ENCODE assay signal across 20 cellular contexts in the genomic region with DNA sequence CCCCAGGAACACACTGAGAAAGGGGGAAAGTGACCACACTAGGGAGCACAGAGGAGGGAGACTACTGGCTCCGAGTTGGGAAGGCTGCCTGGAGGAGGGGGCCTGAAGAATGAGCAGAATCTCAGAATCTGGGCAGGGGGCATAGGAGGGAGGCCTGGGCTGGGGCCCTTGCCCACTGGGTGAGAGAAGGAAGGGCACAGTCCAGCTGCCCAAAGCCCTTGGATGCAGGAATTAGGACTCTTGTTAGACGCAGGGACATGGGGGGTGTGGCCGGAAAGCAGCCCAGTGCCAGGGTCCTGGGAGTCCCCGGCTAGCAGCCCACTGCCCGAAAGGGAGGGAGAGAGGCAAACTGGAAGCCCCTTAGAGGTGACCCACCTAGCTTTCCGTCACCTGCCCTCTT. TPM values are rescaled to one million over a fixed set of nuclear protein-coding genes. Genes with fewer than 3 reads are reported as not detected.
A peak's percentile ranks its signal among the peaks of the same experiment; 100 is the strongest.
DNase-seq lines count a peak whose midpoint lies in the region; ATAC-seq and TF ChIP-seq lines count a peak whose summit lies in the region.
"Had no signal": no experiment of that assay in that cellular context is flagged by ENCODE, and none has a peak within 500 bp of the region (broad histone marks: within the 10 kb centered on the region; RNA-seq: fewer than 3 reads in every experiment).

No MANE protein-coding gene starts in this region.

- H3K4me3 Mint-ChIP-seq in natural killer cell treated with Interleukin-12 subunit alpha and Interleukin-12 subunit beta and Interleukin-15 and Interleukin-18, amount 100 ng/mL, for 72 hours: no peak overlapping the region
- no peak overlapping the region for H3K4me3 Mint-ChIP-seq in natural killer cell
- peak overlapping the region; percentile 15 to 51 for H3K4me3 Mint-ChIP-seq in effector memory CD8-positive, alpha-beta T cell
- H3K4me3 Mint-ChIP-seq in naive thymus-derived CD4-positive, alpha-beta T cell: peak overlapping the region in 3 of 10 donors; percentile 19 to 62 (median 38)
- H3K4me3 Mint-ChIP-seq: CD4-positive, CD25-positive, alpha-beta regulatory T cell had no signal

- DNase-seq in natural killer cell treated with Interleukin-12 subunit alpha and Interleukin-12 subunit beta and Interleukin-15 and Interleukin-18, amount 100 ng/mL, for 72 hours (ENCODE audit: low spot score): peak; percentile 6
- DNase-seq in natural killer cell: no peak
- no peak for DNase-seq in effector memory CD8-positive, alpha-beta T cell
- DNase-seq in neuronal stem cell (ENCODE audit: low spot score): no peak
- peak; percentile 29 to 50 for DNase-seq in aorta
- no peak for DNase-seq in dermis blood vessel endothelial cell
- no peak for DNase-seq in superior temporal gyrus (ENCODE audit: extremely low spot score)
- DNase-seq in naive thymus-derived CD4-positive, alpha-beta T cell: no peak
- DNase-seq: CD4-positive, CD25-positive, alpha-beta regulatory T cell; GM23248; NCI-H1092 treated with DMSO at 0.1 percent for 48 hours; NCI-H2029 treated with DMSO at 0.1 percent for 48 hours; NCI-H226; NCI-H774; NK-92 treated with Interleukin-12 subunit alpha and Interleukin-12 subunit beta, amount 100 ng/mL, for 24 hours had no signal

- peaks cover 14 to 16% of the 10 kb centered on the region in 2 donors for H3K4me1 ChIP-seq in neuronal stem cell (ENCODE audit: control insufficient read depth in 2 of 2, insufficient read depth in 1 of 2, low read depth in 1 of 2, low read length in 2 of 2)
- no peaks in the 10 kb centered on the region for H3K4me1 ChIP-seq in aorta (ENCODE audit: control insufficient read depth in 1 of 2, insufficient read depth in 2 of 2, low read length in 2 of 2)
- peaks cover 0 to 4% of the 10 kb centered on the region in 2 donors for H3K4me1 ChIP-seq in naive thymus-derived CD4-positive, alpha-beta T cell (ENCODE audit: control insufficient read depth in 2 of 2, insufficient read depth in 2 of 2, low read length in 2 of 2)

- H3K9ac ChIP-seq in neuronal stem cell (ENCODE audit: low read depth, low read length, poor library complexity): no peak overlapping the region
- H3K9ac ChIP-seq: GM23248 had no signal

- no CpG with 5 or more reads among the region's 6 CpGs for WGBS in neuronal stem cell (ENCODE audit: extremely low coverage in 2 of 2, insufficient read length in 2 of 2, insufficient replicate concordance in 1 of 2), 2 donors
- WGBS in aorta, 2 donors: 41 to 59% methylated on average over 6 of the region's 6 CpGs

- H2AK5ac ChIP-seq in neuronal stem cell (ENCODE audit: low read depth, low read length): no peak overlapping the region

- H2BK15ac ChIP-seq in neuronal stem cell (ENCODE audit: low read length): no peak overlapping the region

- H3K18ac ChIP-seq in neuronal stem cell (ENCODE audit: low read length): no peak overlapping the region

- no peak overlapping the region for H2BK5ac ChIP-seq in neuronal stem cell (ENCODE audit: low read length)

- H3K4me3 ChIP-seq in neuronal stem cell (ENCODE audit: low read length in 2 of 2) (no peak overlapping the region), aorta (ENCODE audit: low read length in 2 of 2) (no peak overlapping the region)
- H3K4me3 ChIP-seq in naive thymus-derived CD4-positive, alpha-beta T cell (ENCODE audit: low read length): no peak overlapping the region
- H3K4me3 ChIP-seq: GM12878, GM23248 had no signal

- no peak overlapping the region for H3K4ac ChIP-seq in neuronal stem cell (ENCODE audit: low read length)

- POLR2A ChIA-PET in naive thymus-derived CD4-positive, alpha-beta T cell (lab: Charles Lee): no interaction called here

- H2AFZ ChIP-seq in neuronal stem cell (ENCODE audit: low read length): peak overlapping the region; percentile 73
- H2AFZ ChIP-seq: GM23248 had no signal

- no peak overlapping the region for H2BK120ac ChIP-seq in neuronal stem cell (ENCODE audit: low read depth, low read length)

- H3K4me1 Mint-ChIP-seq in natural killer cell treated with Interleukin-12 subunit alpha and Interleukin-12 subunit beta and Interleukin-15 and Interleukin-18, amount 100 ng/mL, for 72 hours (ENCODE audit: low read depth in 2 of 2): no peaks in the 10 kb centered on the region
- H3K4me1 Mint-ChIP-seq in natural killer cell: no peaks in the 10 kb centered on the region
- peaks cover 4 to 5% of the 10 kb centered on the region in 2 donors for H3K4me1 Mint-ChIP-seq in effector memory CD8-positive, alpha-beta T cell (ENCODE audit: low read depth in 2 of 2)
- H3K4me1 Mint-ChIP-seq in naive thymus-derived CD4-positive, alpha-beta T cell: peaks cover 0 to 19% (median 9%) of the 10 kb centered on the region in 7 donors

- intact Hi-C loops in natural killer cell (cut with micrococcal nuclease) (no loop called here), aorta (cut with DNase I) (no loop called here)
- intact Hi-C loops in naive thymus-derived CD4-positive, alpha-beta T cell (cut with micrococcal nuclease): loop anchor here in 1 of 2 donors (5.0 kb wide), 3 partner anchors 33 to 108 kb away; no protein-coding TSS in a partner anchor

- no peaks in the 10 kb centered on the region for H3K79me1 ChIP-seq in neuronal stem cell (ENCODE audit: low read depth, low read length)

- H3K36me3 Mint-ChIP-seq in natural killer cell treated with Interleukin-12 subunit alpha and Interleukin-12 subunit beta and Interleukin-15 and Interleukin-18, amount 100 ng/mL, for 72 hours: no peaks in the 10 kb centered on the region
- H3K36me3 Mint-ChIP-seq in natural killer cell: no peaks in the 10 kb centered on the region
- no peaks in the 10 kb centered on the region for H3K36me3 Mint-ChIP-seq in effector memory CD8-positive, alpha-beta T cell (ENCODE audit: insufficient read depth)
- H3K36me3 Mint-ChIP-seq in naive thymus-derived CD4-positive, alpha-beta T cell: no peaks in the 10 kb centered on the region
- H3K36me3 Mint-ChIP-seq: CD4-positive, CD25-positive, alpha-beta regulatory T cell had no signal

- H3K9me3 Mint-ChIP-seq in natural killer cell treated with Interleukin-12 subunit alpha and Interleukin-12 subunit beta and Interleukin-15 and Interleukin-18, amount 100 ng/mL, for 72 hours: no peaks in the 10 kb centered on the region
- H3K9me3 Mint-ChIP-seq in natural killer cell: no peaks in the 10 kb centered on the region
- no peaks in the 10 kb centered on the region for H3K9me3 Mint-ChIP-seq in effector memory CD8-positive, alpha-beta T cell
- H3K9me3 Mint-ChIP-seq in naive thymus-derived CD4-positive, alpha-beta T cell: no peaks in the 10 kb centered on the region
- H3K9me3 Mint-ChIP-seq: CD4-positive, CD25-positive, alpha-beta regulatory T cell had no signal

- CTCF ChIA-PET in naive thymus-derived CD4-positive, alpha-beta T cell (lab: Charles Lee): interaction anchor here (1.1 to 1.3 kb wide), 2 partner anchors 36 to 91 kb away, joined by 5 read pairs; no protein-coding TSS in a partner anchor

- H4K91ac ChIP-seq in neuronal stem cell (ENCODE audit: low read depth, low read length, poor library complexity): no peak overlapping the region

- H3K4me2 ChIP-seq in neuronal stem cell (ENCODE audit: insufficient read depth, low read length, poor library complexity, severe bottlenecking): no peak overlapping the region

- H3K9me3 ChIP-seq in neuronal stem cell (replicated peaks in 1 of 2; ENCODE audit: control insufficient read depth in 2 of 2, insufficient read depth in 1 of 2, low read depth in 1 of 2, low read length in 2 of 2) (no peaks in the 10 kb centered on the region), aorta (ENCODE audit: control insufficient read depth, low read length) (no peaks in the 10 kb centered on the region)
- H3K9me3 ChIP-seq in naive thymus-derived CD4-positive, alpha-beta T cell (ENCODE audit: control insufficient read depth in 2 of 3, low read length in 3 of 3): no peaks in the 10 kb centered on the region
- H3K9me3 ChIP-seq: HAP-1 had no signal

- H3K23ac ChIP-seq in neuronal stem cell (ENCODE audit: low read depth, low read length, poor library complexity): no peak overlapping the region

- H3K27me3 ChIP-seq in neuronal stem cell (ENCODE audit: control insufficient read depth in 3 of 3, insufficient read depth in 3 of 3, low read depth in 1 of 3, low read length in 3 of 3): peaks cover 7 to 82% (median 64%) of the 10 kb centered on the region in 3 experiments
- H3K27me3 ChIP-seq in aorta (ENCODE audit: control insufficient read depth in 1 of 2, insufficient read depth in 2 of 2, low read length in 1 of 2): no peaks in the 10 kb centered on the region
- H3K27me3 ChIP-seq in naive thymus-derived CD4-positive, alpha-beta T cell (ENCODE audit: control insufficient read depth in 2 of 2, insufficient read depth in 2 of 2, low read length in 2 of 2): peaks cover 0 to 4% of the 10 kb centered on the region in 2 donors

- H4K8ac ChIP-seq in neuronal stem cell (ENCODE audit: low read depth, low read length): no peak overlapping the region

- H3K27ac ChIP-seq in neuronal stem cell (replicated peaks; ENCODE audit: low read length): no peak overlapping the region
- H3K27ac ChIP-seq in aorta (ENCODE audit: low read depth in 1 of 2, low read length in 2 of 2): no peak overlapping the region
- no peak overlapping the region for H3K27ac ChIP-seq in naive thymus-derived CD4-positive, alpha-beta T cell (ENCODE audit: low read depth, low read length)
- H3K27ac ChIP-seq: GM23248, HL-60, RWPE1 had no signal

- H3K36me3 ChIP-seq in neuronal stem cell (replicated peaks in 1 of 2; ENCODE audit: control insufficient read depth in 2 of 2, insufficient read depth in 2 of 2, low read length in 2 of 2): no peaks in the 10 kb centered on the region
- H3K36me3 ChIP-seq in aorta (ENCODE audit: control insufficient read depth in 1 of 2, insufficient read depth in 2 of 2, low read length in 1 of 2): no peaks in the 10 kb centered on the region
- no peaks in the 10 kb centered on the region for H3K36me3 ChIP-seq in naive thymus-derived CD4-positive, alpha-beta T cell (ENCODE audit: control insufficient read depth in 2 of 3, insufficient read depth in 3 of 3, low read length in 3 of 3)

- peaks cover 7 to 9% of the 10 kb centered on the region in 2 donors for H3K27me3 Mint-ChIP-seq in natural killer cell treated with Interleukin-12 subunit alpha and Interleukin-12 subunit beta and Interleukin-15 and Interleukin-18, amount 100 ng/mL, for 72 hours
- H3K27me3 Mint-ChIP-seq in natural killer cell (ENCODE audit: low read depth in 2 of 2): peaks cover 0 to 20% of the 10 kb centered on the region in 2 donors
- peaks cover 9 to 51% of the 10 kb centered on the region in 2 donors for H3K27me3 Mint-ChIP-seq in effector memory CD8-positive, alpha-beta T cell
- H3K27me3 Mint-ChIP-seq in naive thymus-derived CD4-positive, alpha-beta T cell: peaks cover 5 to 54% (median 16%) of the 10 kb centered on the region in 5 donors

- ATAC-seq in natural killer cell treated with Interleukin-12 subunit alpha and Interleukin-12 subunit beta and Interleukin-15 and Interleukin-18, amount 100 ng/mL, for 72 hours: no peak
- ATAC-seq in natural killer cell: no peak
- ATAC-seq in effector memory CD8-positive, alpha-beta T cell (replicated peaks): no peak
- ATAC-seq in aorta (ENCODE audit: low FRiP score): no peak
- ATAC-seq in naive thymus-derived CD4-positive, alpha-beta T cell: no peak
- ATAC-seq: GM12878 had no signal

- no peak overlapping the region for H3K14ac ChIP-seq in neuronal stem cell (ENCODE audit: low read length)

- H3K27ac Mint-ChIP-seq in natural killer cell treated with Interleukin-12 subunit alpha and Interleukin-12 subunit beta and Interleukin-15 and Interleukin-18, amount 100 ng/mL, for 72 hours: no peak overlapping the region
- H3K27ac Mint-ChIP-seq in natural killer cell: no peak overlapping the region
- H3K27ac Mint-ChIP-seq in effector memory CD8-positive, alpha-beta T cell: no peak overlapping the region
- H3K27ac Mint-ChIP-seq in naive thymus-derived CD4-positive, alpha-beta T cell: no peak overlapping the region
- H3K27ac Mint-ChIP-seq: CD4-positive, CD25-positive, alpha-beta regulatory T cell had no signal

- no peak overlapping the region for H2BK12ac ChIP-seq in neuronal stem cell (ENCODE audit: low read length)

- TF ChIP-seq CTCF in natural killer cell (IDR thresholded peaks at IDR 0.05): no peak

RNA-seq across cellular contexts. Expression of a gene that starts 1.9 kb away (rescaled TPM):
- total RNA-seq in natural killer cell treated with Interleukin-12 subunit alpha and Interleukin-12 subunit beta and Interleukin-15 and Interleukin-18, amount 100 ng/mL, for 72 hours: not detected
- not detected for total RNA-seq in natural killer cell
- polyA plus RNA-seq in neuronal stem cell (2013, experiment 1 of 2): 1.5 TPM
- 1.4 TPM for polyA plus RNA-seq in neuronal stem cell (2013, experiment 2 of 2)
- total RNA-seq in aorta: not detected
- polyA plus RNA-seq in aorta: not detected
- 0.05 and 0.17 TPM in 2 replicates for total RNA-seq in dermis blood vessel endothelial cell
- total RNA-seq in naive thymus-derived CD4-positive, alpha-beta T cell: not detected
- polyA plus RNA-seq in naive thymus-derived CD4-positive, alpha-beta T cell: not detected
- total RNA-seq: CD4-positive, CD25-positive, alpha-beta regulatory T cell; GM23248; HT-29 had no signal
- polyA plus RNA-seq: CD4-positive, CD25-positive, alpha-beta regulatory T cell; GM12878; GM23248 had no signal

RNA-seq across cellular contexts. Expression of a gene that starts 28.5 kb away (rescaled TPM):
- not detected for total RNA-seq in natural killer cell treated with Interleukin-12 subunit alpha and Interleukin-12 subunit beta and Interleukin-15 and Interleukin-18, amount 100 ng/mL, for 72 hours
- 1 to 10 TPM in 1 of 3 donors, under 1 TPM in 2; 0.66 to 1.1 (median 0.97) TPM for total RNA-seq in natural killer cell
- 20.3 TPM for polyA plus RNA-seq in neuronal stem cell (2013, experiment 1 of 2)
- 20.9 TPM for polyA plus RNA-seq in neuronal stem cell (2013, experiment 2 of 2)
- total RNA-seq in aorta: 1 to 10 TPM; 4.3 to 4.9 TPM
- 1 to 10 TPM in 1 of 2 donors, not detected in 1; 3.0 TPM for polyA plus RNA-seq in aorta
- not detected in 2 replicates for total RNA-seq in dermis blood vessel endothelial cell
- total RNA-seq in naive thymus-derived CD4-positive, alpha-beta T cell: 1 to 10 TPM in 1 of 5 experiments, under 1 TPM in 2, not detected in 2; 0.35 to 1.1 (median 0.58) TPM
- polyA plus RNA-seq in naive thymus-derived CD4-positive, alpha-beta T cell: not detected
- total RNA-seq: GM23248 had no signal
- polyA plus RNA-seq: CD4-positive, CD25-positive, alpha-beta regulatory T cell; GM23248 had no signal

RNA-seq across cellular contexts. Expression of a gene that starts 42.6 kb away (rescaled TPM):
- 1 to 10 TPM; 2.3 to 4.1 TPM for total RNA-seq in natural killer cell treated with Interleukin-12 subunit alpha and Interleukin-12 subunit beta and Interleukin-15 and Interleukin-18, amount 100 ng/mL, for 72 hours
- total RNA-seq in natural killer cell (1 to 10 TPM in 2 of 3 donors, under 1 TPM in 1; 0.77 to 2.5 (median 1.4) TPM), aorta (10 to 100 TPM; 16.2 to 26.7 TPM), dermis blood vessel endothelial cell (3.3 and 4.6 TPM in 2 replicates)
- polyA plus RNA-seq in neuronal stem cell (2013, experiment 1 of 2): 122 TPM
- 123 TPM for polyA plus RNA-seq in neuronal stem cell (2013, experiment 2 of 2)
- polyA plus RNA-seq in aorta: 10 to 100 TPM; 13.9 to 14.7 TPM
- 1 to 10 TPM in 2 of 5 experiments, under 1 TPM in 3; 0.14 to 2.6 (median 0.84) TPM for total RNA-seq in naive thymus-derived CD4-positive, alpha-beta T cell
- under 1 TPM in 1 of 2 donors, not detected in 1; 0.10 TPM for polyA plus RNA-seq in naive thymus-derived CD4-positive, alpha-beta T cell

RNA-seq across cellular contexts. Expression of a gene that starts 46.2 kb away (rescaled TPM):
- 10 to 100 TPM; 16.4 to 30.7 TPM for total RNA-seq in natural killer cell treated with Interleukin-12 subunit alpha and Interleukin-12 subunit beta and Interleukin-15 and Interleukin-18, amount 100 ng/mL, for 72 hours
- total RNA-seq in natural killer cell: 10 to 100 TPM in 2 of 3 donors, 1 to 10 TPM in 1; 9.0 to 17.2 (median 12.5) TPM
- 24.9 TPM for polyA plus RNA-seq in neuronal stem cell (2013, experiment 1 of 2)
- polyA plus RNA-seq in neuronal stem cell (2013, experiment 2 of 2): 25.1 TPM
- 10 to 100 TPM; 13.5 to 13.6 TPM for total RNA-seq in aorta
- polyA plus RNA-seq in aorta: 10 to 100 TPM; 28.8 to 40.3 TPM
- 27.0 and 42.4 TPM in 2 replicates for total RNA-seq in dermis blood vessel endothelial cell
- 10 to 100 TPM; 13.7 to 27.6 (median 21.0) TPM for total RNA-seq in naive thymus-derived CD4-positive, alpha-beta T cell
- polyA plus RNA-seq in naive thymus-derived CD4-positive, alpha-beta T cell: 10 to 100 TPM; 33.9 to 42.0 TPM

Comparison
In these comparisons a context has a peak if more than half of its experiments do, and no peak if none do; other contexts are left out.
1. DNase-seq: peak in natural killer cell treated with Interleukin-12 subunit alpha and Interleukin-12 subunit beta and Interleukin-15 and Interleukin-18, amount 100 ng/mL, for 72 hours (single experiment) and aorta (2 of 2); none in natural killer cell (single experiment), effector memory CD8-positive, alpha-beta T cell (0 of 3), neuronal stem cell (single experiment), dermis blood vessel endothelial cell (single experiment), superior temporal gyrus (single experiment) and naive thymus-derived CD4-positive, alpha-beta T cell (0 of 9).
2. H3K4me3 Mint-ChIP-seq: peak in effector memory CD8-positive, alpha-beta T cell (2 of 2); none in natural killer cell treated with Interleukin-12 subunit alpha and Interleukin-12 subunit beta and Interleukin-15 and Interleukin-18, amount 100 ng/mL, for 72 hours (single experiment) and natural killer cell (single experiment).